8 cellular contexts compared by ENCODE assay signal in the genomic region with DNA sequence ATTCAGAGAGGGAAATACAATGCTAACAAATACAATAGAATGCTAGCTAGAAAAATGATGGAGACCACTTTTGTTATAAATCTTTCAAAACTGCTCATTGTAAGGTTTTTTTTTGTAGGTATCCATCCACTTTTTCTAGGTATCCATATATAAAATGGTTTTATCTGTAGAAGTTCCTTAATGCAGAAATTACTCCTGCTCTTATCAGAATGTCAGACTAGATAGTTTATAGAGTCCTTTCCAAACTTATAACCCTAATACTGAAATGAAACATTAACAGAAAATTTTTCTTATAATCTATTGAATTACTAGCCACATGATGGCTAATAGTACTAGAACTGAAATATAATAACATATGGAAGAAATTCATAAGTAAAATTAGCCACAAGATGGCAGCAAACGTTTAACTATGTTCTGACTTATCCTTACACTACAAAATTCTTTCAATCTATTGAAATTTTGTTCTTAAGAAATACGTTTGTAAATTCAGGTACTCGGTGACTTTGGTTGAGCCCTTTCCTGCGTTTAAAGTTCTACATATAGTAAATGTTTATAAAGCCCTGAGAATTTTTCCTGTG. TPM values are rescaled to one million over a fixed set of nuclear protein-coding genes. Genes with fewer than 3 reads are reported as not detected.
A peak's percentile ranks its signal among the peaks of the same experiment; 100 is the strongest.
DNase-seq lines count a peak whose midpoint lies in the region; ATAC-seq and TF ChIP-seq lines count a peak whose summit lies in the region.

No MANE protein-coding gene starts in this region.

- DNase-seq in EH (ENCODE audit: low read depth) = peak; percentile 53
- DNase-seq in PC-3 = peak; percentile 60
- DNase-seq in fibroblast of mammary gland (ENCODE audit: low read depth) = peak; percentile 61
- no peak for DNase-seq in spleen
- DNase-seq in omental fat pad (ENCODE audit: low spot score) = no peak
- no peak for DNase-seq in thyroid gland

- H3K27me3 ChIP-seq in PC-3 (ENCODE audit: low read length) = no peaks in the 10 kb centered on the region
- no peaks in the 10 kb centered on the region for H3K27me3 ChIP-seq in spleen (replicated peaks in 1 of 7)
- H3K27me3 ChIP-seq in thyroid gland = no peaks in the 10 kb centered on the region

- no peaks in the 10 kb centered on the region for H3K79me2 ChIP-seq in PC-3 (ENCODE audit: low read length)

- no peaks in the 10 kb centered on the region for H3K4me1 ChIP-seq in PC-3 (ENCODE audit: insufficient read depth, low read length)
- H3K4me1 ChIP-seq in spleen = no peaks in the 10 kb centered on the region
- no peaks in the 10 kb centered on the region for H3K4me1 ChIP-seq in thyroid gland

- no TSS peak for BruUV-seq in PC-3 (replicated peaks; lab: Mats Ljungman, UMichigan)

- 64 to 77% (median 67%) methylated on average over 4 of the region's 4 CpGs for WGBS in spleen, 5 donors
- WGBS in thyroid gland, 2 donors = 61 to 62% methylated on average over 4 of the region's 4 CpGs

- TF ChIP-seq POLR2A in spleen (IDR thresholded peaks at IDR 0.05) (no peak), thyroid gland (IDR thresholded peaks at IDR 0.05) (no peak)

- H3K9me3 ChIP-seq in PC-3 (ENCODE audit: low read length) (no peaks in the 10 kb centered on the region), spleen (no peaks in the 10 kb centered on the region), thyroid gland (no peaks in the 10 kb centered on the region)

- H4K20me1 ChIP-seq in PC-3 (ENCODE audit: low read length) = no peaks in the 10 kb centered on the region

- H3K36me3 ChIP-seq in PC-3 (ENCODE audit: low read depth, low read length) (peaks cover 69% of the 10 kb centered on the region), spleen (peaks cover 0 to 42% (median 0%) of the 10 kb centered on the region in 6 donors), thyroid gland (no peaks in the 10 kb centered on the region)

- peaks cover 5% of the 10 kb centered on the region for H3F3A ChIP-seq in PC-3 (ENCODE audit: low read length, unreplicated experiment)

- no peak overlapping the region for H2AFZ ChIP-seq in PC-3 (ENCODE audit: low read length)

- POLR2A ChIA-PET in PC-3 (lab: Charles Lee; ENCODE audit: unreplicated experiment) = no interaction called here

- H3K27ac ChIP-seq in PC-3 (ENCODE audit: low read length) (no peak overlapping the region), spleen (no peak overlapping the region), thyroid gland (no peak overlapping the region)

- ATAC-seq in HG03432 (IDR thresholded peaks at IDR 0.05; ENCODE audit: unreplicated experiment) = peak; percentile 73
- ATAC-seq in PC-3 = peak; percentile 39; the same call in 1 of the 2 replicates
- ATAC-seq in omental fat pad (ENCODE audit: low FRiP score) = no peak
- ATAC-seq in HG03378 (IDR thresholded peaks at IDR 0.05; ENCODE audit: unreplicated experiment) = no peak

- intact Hi-C loops in PC-3 (cut with micrococcal nuclease) (loop anchor here (1.0 kb wide), 1 partner anchor 236 kb away; no protein-coding TSS in a partner anchor), spleen (cut with DNase I; ENCODE audit: low total_unique reads) (no loop called here), thyroid gland (cut with DNase I) (no loop called here)

- no peak overlapping the region for H3K4me2 ChIP-seq in PC-3 (ENCODE audit: low read length)

- H3K4me3 ChIP-seq in PC-3 (ENCODE audit: low read length) (no peak overlapping the region), fibroblast of mammary gland (ENCODE audit: control insufficient read depth, low read depth, low read length) (no peak overlapping the region), spleen (no peak overlapping the region), thyroid gland (replicated peaks in 1 of 3) (no peak overlapping the region)

- TF ChIP-seq CTCF in PC-3 (conservative IDR thresholded peaks at IDR 0.05; ENCODE audit: low read depth, low read length) = peak; percentile 66
- peak; percentile 25 for TF ChIP-seq CTCF in fibroblast of mammary gland (conservative IDR thresholded peaks at IDR 0.05; ENCODE audit: control insufficient read depth, insufficient read depth, low read depth, low read length)
- TF ChIP-seq CTCF in spleen (IDR thresholded peaks at IDR 0.05 in 8 of 11, conservative IDR thresholded peaks at IDR 0.05 in 3 of 11) = peak in 6 of 11 experiments; percentile 14 to 43 (median 26)
- no peak for TF ChIP-seq CTCF in omental fat pad (IDR thresholded peaks at IDR 0.05)
- TF ChIP-seq CTCF in thyroid gland (IDR thresholded peaks at IDR 0.05) = peak in 2 of 6 experiments; percentile 24 to 33

- H3K9ac ChIP-seq in PC-3 (ENCODE audit: low read length) = no peak overlapping the region

- H3K9me2 ChIP-seq in PC-3 (replicated peaks; ENCODE audit: low read length) = no peaks in the 10 kb centered on the region

- CTCF ChIA-PET in PC-3 (lab: Charles Lee) = no interaction called here

RNA-seq across cellular contexts. Expression of a gene that starts 58.5 kb away (rescaled TPM):
- 66.9 and 77.4 TPM in 2 replicates for total RNA-seq in PC-3 (2014; rRNA removed)
- 10 to 100 TPM in 5 of 7 donors, 1 to 10 TPM in 2; 7.7 to 19.1 (median 11.1) TPM for total RNA-seq in spleen
- polyA plus RNA-seq in spleen = 1 to 10 TPM; 2.2 to 4.0 (median 3.1) TPM
- total RNA-seq in omental fat pad = 10 to 100 TPM in 1 of 4 donors, 1 to 10 TPM in 3; 7.0 to 11.0 (median 9.0) TPM
- 10 to 100 TPM in 1 of 4 donors, 1 to 10 TPM in 3; 6.8 to 10.7 (median 7.2) TPM for total RNA-seq in thyroid gland

Comparison
In these comparisons a context has a peak if more than half of its experiments do, and no peak if none do; other contexts are left out.
1. DNase-seq: peak in EH (single experiment), PC-3 (single experiment) and fibroblast of mammary gland (single experiment); none in spleen (single experiment), omental fat pad (single experiment) and thyroid gland (0 of 2).
2. ATAC-seq: peak in HG03432 (single experiment) and PC-3 (single experiment); none in omental fat pad (single experiment) and HG03378 (single experiment).
3. CTCF ChIP-seq: peak in PC-3 (single experiment), fibroblast of mammary gland (single experiment) and spleen (6 of 11); none in omental fat pad (0 of 3).